ENCODE assay signal across 1 cellular context in the genomic region with DNA sequence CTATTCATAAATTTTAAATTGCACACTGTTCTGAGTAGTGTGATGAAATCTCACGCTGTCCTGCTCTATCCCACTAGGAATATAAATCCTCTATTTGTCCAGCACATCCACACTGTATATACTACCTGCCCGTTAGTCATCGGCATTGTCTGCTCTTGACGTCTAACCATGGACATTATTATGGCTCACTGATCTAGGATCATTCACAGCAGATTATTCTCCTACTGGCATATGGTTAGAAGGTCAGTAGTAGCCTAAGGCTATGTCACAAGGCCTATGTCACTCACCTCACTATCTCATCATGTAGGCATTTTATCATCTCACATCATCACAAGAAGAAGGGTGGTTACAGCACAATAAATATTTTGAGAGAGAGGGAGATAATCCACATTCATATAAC.
TF ChIP-seq lines count a peak whose summit lies in the region.

No MANE protein-coding gene starts in this region.

TF ChIP-seq in IMR-90, 13 proteins besides CTCF, POLR2A, EP300 and RAD21:
- TF ChIP-seq, protein P1, sequence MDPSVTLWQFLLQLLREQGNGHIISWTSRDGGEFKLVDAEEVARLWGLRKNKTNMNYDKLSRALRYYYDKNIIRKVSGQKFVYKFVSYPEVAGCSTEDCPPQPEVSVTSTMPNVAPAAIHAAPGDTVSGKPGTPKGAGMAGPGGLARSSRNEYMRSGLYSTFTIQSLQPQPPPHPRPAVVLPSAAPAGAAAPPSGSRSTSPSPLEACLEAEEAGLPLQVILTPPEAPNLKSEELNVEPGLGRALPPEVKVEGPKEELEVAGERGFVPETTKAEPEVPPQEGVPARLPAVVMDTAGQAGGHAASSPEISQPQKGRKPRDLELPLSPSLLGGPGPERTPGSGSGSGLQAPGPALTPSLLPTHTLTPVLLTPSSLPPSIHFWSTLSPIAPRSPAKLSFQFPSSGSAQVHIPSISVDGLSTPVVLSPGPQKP (IDR thresholded peaks at IDR 0.05; ENCODE audit: borderline replicate concordance, low read depth, low read length) = no peak
- TF ChIP-seq RCOR1 (IDR thresholded peaks at IDR 0.05; ENCODE audit: insufficient replicate concordance, low read length) (no peak), RFX5 (IDR thresholded peaks at IDR 0.05; ENCODE audit: low read depth, low read length) (no peak), MAZ (IDR thresholded peaks at IDR 0.05; ENCODE audit: borderline replicate concordance, low read depth, low read length) (no peak), CHD1 (IDR thresholded peaks at IDR 0.05; ENCODE audit: low read depth, low read length) (no peak), CEBPB (IDR thresholded peaks at IDR 0.05; ENCODE audit: low read depth, low read length) (no peak), NFE2L2 (IDR thresholded peaks at IDR 0.05; ENCODE audit: low read depth, low read length) (no peak), BHLHE40 (IDR thresholded peaks at IDR 0.05; ENCODE audit: low read depth, low read length) (no peak), SMC3 (IDR thresholded peaks at IDR 0.05; ENCODE audit: low read depth, low read length) (no peak), MAFK (IDR thresholded peaks at IDR 0.05; ENCODE audit: low read depth, low read length) (no peak), MXI1 (IDR thresholded peaks at IDR 0.05; ENCODE audit: borderline replicate concordance, low read depth, low read length) (no peak), FOS (IDR thresholded peaks at IDR 0.05; ENCODE audit: low read depth, low read length) (no peak)
- TF ChIP-seq, protein P2, sequence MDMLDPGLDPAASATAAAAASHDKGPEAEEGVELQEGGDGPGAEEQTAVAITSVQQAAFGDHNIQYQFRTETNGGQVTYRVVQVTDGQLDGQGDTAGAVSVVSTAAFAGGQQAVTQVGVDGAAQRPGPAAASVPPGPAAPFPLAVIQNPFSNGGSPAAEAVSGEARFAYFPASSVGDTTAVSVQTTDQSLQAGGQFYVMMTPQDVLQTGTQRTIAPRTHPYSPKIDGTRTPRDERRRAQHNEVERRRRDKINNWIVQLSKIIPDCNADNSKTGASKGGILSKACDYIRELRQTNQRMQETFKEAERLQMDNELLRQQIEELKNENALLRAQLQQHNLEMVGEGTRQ (IDR thresholded peaks at IDR 0.05; ENCODE audit: low read depth, low read length) = no peak
